8 cellular contexts compared by ENCODE assay signal in the genomic region with DNA sequence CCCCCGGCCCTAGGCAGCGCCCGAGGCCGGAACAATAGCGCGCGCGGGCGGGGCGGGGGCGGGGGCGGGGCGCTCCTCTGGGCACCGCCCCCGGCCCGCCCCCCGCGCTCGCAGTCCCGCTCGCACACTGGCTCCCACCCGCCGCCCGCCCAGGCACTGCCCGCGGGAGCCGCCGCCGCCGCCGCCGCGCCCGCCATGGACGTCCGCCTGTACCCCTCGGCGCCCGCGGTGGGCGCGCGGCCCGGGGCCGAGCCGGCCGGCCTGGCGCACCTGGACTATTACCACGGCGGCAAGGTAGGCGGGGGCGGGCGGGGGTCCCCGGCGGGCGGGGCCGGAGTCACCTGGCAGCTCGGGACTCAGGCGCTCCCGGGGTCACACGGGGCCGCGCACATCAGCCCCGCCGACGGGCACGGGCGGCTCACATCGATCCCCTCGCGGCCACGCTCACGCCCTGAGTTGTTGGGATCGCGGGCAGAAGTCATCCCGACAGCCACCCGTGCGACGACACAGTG. TPM values are rescaled to one million over a fixed set of nuclear protein-coding genes. Genes with fewer than 3 reads are reported as not detected.
DNase-seq lines count a peak whose midpoint lies in the region; ATAC-seq and TF ChIP-seq lines count a peak whose summit lies in the region.

A gene with protein sequence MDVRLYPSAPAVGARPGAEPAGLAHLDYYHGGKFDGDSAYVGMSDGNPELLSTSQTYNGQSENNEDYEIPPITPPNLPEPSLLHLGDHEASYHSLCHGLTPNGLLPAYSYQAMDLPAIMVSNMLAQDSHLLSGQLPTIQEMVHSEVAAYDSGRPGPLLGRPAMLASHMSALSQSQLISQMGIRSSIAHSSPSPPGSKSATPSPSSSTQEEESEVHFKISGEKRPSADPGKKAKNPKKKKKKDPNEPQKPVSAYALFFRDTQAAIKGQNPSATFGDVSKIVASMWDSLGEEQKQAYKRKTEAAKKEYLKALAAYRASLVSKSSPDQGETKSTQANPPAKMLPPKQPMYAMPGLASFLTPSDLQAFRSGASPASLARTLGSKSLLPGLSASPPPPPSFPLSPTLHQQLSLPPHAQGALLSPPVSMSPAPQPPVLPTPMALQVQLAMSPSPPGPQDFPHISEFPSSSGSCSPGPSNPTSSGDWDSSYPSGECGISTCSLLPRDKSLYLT (plus strand): TSS at position 156 of the 512 bp plus-strand sequence. CDS start 40 bp downstream, at position 196.

- peaks cover 3% of the 10 kb centered on the region for H3K79me1 ChIP-seq in neuronal stem cell (ENCODE audit: low read depth, low read length)

- peaks cover 13% of the 10 kb centered on the region in 2 donors for H3K4me1 ChIP-seq in neuronal stem cell (ENCODE audit: control insufficient read depth in 2 of 2, insufficient read depth in 1 of 2, low read depth in 1 of 2, low read length in 2 of 2)

- DNase-seq in DMS114 treated with DMSO at 0.1 percent for 48 hours (lab: John Stamatoyannopoulos, UW; ENCODE audit: unreplicated experiment) = peak; percentile 8
- DNase-seq in H7 = peak; percentile 94
- peak; percentile 23 for DNase-seq in NCI-H2196 treated with DMSO at 0.1 percent for 48 hours (lab: John Stamatoyannopoulos, UW; ENCODE audit: unreplicated experiment)
- DNase-seq in activated CD8-positive, alpha-beta memory T cell treated with anti-CD3 and anti-CD28 coated beads, Interleukin-2, amount 50 U/mL, for 48 hours = peak; percentile 65
- no peak for DNase-seq in fibroblast of mammary gland (ENCODE audit: low read depth)
- DNase-seq in neuronal stem cell (ENCODE audit: low spot score) = no peak
- DNase-seq in NCI-H1694 (lab: John Stamatoyannopoulos, UW) = no peak

- H3K27ac ChIP-seq in neuronal stem cell (replicated peaks; ENCODE audit: low read length) = no peak within 1 kb of the TSS

- peak within 1 kb of the TSS; percentile 100 for H3K14ac ChIP-seq in neuronal stem cell (ENCODE audit: low read length)

- ATAC-seq in GM18870 (IDR thresholded peaks at IDR 0.05; ENCODE audit: unreplicated experiment) = no peak

- H4K8ac ChIP-seq in neuronal stem cell (ENCODE audit: low read depth, low read length) = no peak within 1 kb of the TSS

- no CpG with 5 or more reads among the region's 79 CpGs for WGBS in neuronal stem cell (ENCODE audit: extremely low coverage in 2 of 2, insufficient read length in 2 of 2, insufficient replicate concordance in 1 of 2), 2 donors

- H3K27me3 ChIP-seq in H7 (ENCODE audit: control insufficient read depth, insufficient read depth, low read length) (peaks cover 29% of the 10 kb centered on the region), neuronal stem cell (ENCODE audit: control insufficient read depth in 3 of 3, insufficient read depth in 3 of 3, low read depth in 1 of 3, low read length in 3 of 3) (peaks cover 8 to 52% (median 24%) of the 10 kb centered on the region in 3 experiments)

- H2BK15ac ChIP-seq in neuronal stem cell (ENCODE audit: low read length) = peak within 1 kb of the TSS; percentile 97

- peak within 1 kb of the TSS; percentile 96 for H3K4me2 ChIP-seq in neuronal stem cell (ENCODE audit: insufficient read depth, low read length, poor library complexity, severe bottlenecking)

- peak within 1 kb of the TSS; percentile 87 for H2BK120ac ChIP-seq in neuronal stem cell (ENCODE audit: low read depth, low read length)

- H3K9me3 ChIP-seq in neuronal stem cell (replicated peaks in 1 of 2; ENCODE audit: control insufficient read depth in 2 of 2, insufficient read depth in 1 of 2, low read depth in 1 of 2, low read length in 2 of 2) = peaks cover 2 to 9% of the 10 kb centered on the region in 2 donors

- peak within 1 kb of the TSS; percentile 72 for H4K91ac ChIP-seq in neuronal stem cell (ENCODE audit: low read depth, low read length, poor library complexity)

- H3K36me3 ChIP-seq in H7 (replicated peaks; ENCODE audit: control insufficient read depth, insufficient read depth, low read length) (no peaks in the 10 kb centered on the region), neuronal stem cell (replicated peaks in 1 of 2; ENCODE audit: control insufficient read depth in 2 of 2, insufficient read depth in 2 of 2, low read length in 2 of 2) (no peaks in the 10 kb centered on the region)

- H3K23ac ChIP-seq in neuronal stem cell (ENCODE audit: low read depth, low read length, poor library complexity) = peak within 1 kb of the TSS; percentile 98

- H3K4me3 ChIP-seq in H7 (ENCODE audit: insufficient read depth, low read depth, low read length) (peak within 1 kb of the TSS; percentile 58), fibroblast of mammary gland (ENCODE audit: control insufficient read depth, low read depth, low read length) (peak within 1 kb of the TSS; percentile 61), neuronal stem cell (ENCODE audit: low read length in 2 of 2) (peak within 1 kb of the TSS; percentile 36 to 79)

- peak within 1 kb of the TSS; percentile 88 for H2BK5ac ChIP-seq in neuronal stem cell (ENCODE audit: low read length)

- H2AK5ac ChIP-seq in neuronal stem cell (ENCODE audit: low read depth, low read length) = peak within 1 kb of the TSS; percentile 100

- peak within 1 kb of the TSS; percentile 91 for H3K9ac ChIP-seq in neuronal stem cell (ENCODE audit: low read depth, low read length, poor library complexity)

- peak within 1 kb of the TSS; percentile 98 for H3K4ac ChIP-seq in neuronal stem cell (ENCODE audit: low read length)

- H2BK12ac ChIP-seq in neuronal stem cell (ENCODE audit: low read length) = peak within 1 kb of the TSS; percentile 73

- H2AFZ ChIP-seq in neuronal stem cell (ENCODE audit: low read length) = peak within 1 kb of the TSS; percentile 76

- H3K18ac ChIP-seq in neuronal stem cell (ENCODE audit: low read length) = peak within 1 kb of the TSS; percentile 94

- TF ChIP-seq CTCF in fibroblast of mammary gland (conservative IDR thresholded peaks at IDR 0.05; ENCODE audit: control insufficient read depth, insufficient read depth, low read depth, low read length) = no peak

RNA-seq across cellular contexts. Expression of the gene that starts here (rescaled TPM):
- 1.6 and 2.1 TPM in 2 replicates for total RNA-seq in H7 (2014; rRNA removed; shearing (Covaris generic))
- 16.8 TPM for polyA plus RNA-seq in neuronal stem cell (2013, experiment 1 of 2)
- 15.7 TPM for polyA plus RNA-seq in neuronal stem cell (2013, experiment 2 of 2)

Comparison
In these comparisons a context has a peak if more than half of its experiments do, and no peak if none do; other contexts are left out.
1. DNase-seq: peak in DMS114 treated with DMSO at 0.1 percent for 48 hours (single experiment), H7 (single experiment), NCI-H2196 treated with DMSO at 0.1 percent for 48 hours (single experiment) and activated CD8-positive, alpha-beta memory T cell treated with anti-CD3 and anti-CD28 coated beads, Interleukin-2, amount 50 U/mL, for 48 hours (single experiment); none in fibroblast of mammary gland (single experiment), neuronal stem cell (single experiment) and NCI-H1694 (single experiment).
2. Peak in every context shown above with its lines, with median percentiles within 50 percentile points of each other: H3K4me3 ChIP-seq.